Comparison of ENCODE assay signal across 1 cellular context in the genomic region with DNA sequence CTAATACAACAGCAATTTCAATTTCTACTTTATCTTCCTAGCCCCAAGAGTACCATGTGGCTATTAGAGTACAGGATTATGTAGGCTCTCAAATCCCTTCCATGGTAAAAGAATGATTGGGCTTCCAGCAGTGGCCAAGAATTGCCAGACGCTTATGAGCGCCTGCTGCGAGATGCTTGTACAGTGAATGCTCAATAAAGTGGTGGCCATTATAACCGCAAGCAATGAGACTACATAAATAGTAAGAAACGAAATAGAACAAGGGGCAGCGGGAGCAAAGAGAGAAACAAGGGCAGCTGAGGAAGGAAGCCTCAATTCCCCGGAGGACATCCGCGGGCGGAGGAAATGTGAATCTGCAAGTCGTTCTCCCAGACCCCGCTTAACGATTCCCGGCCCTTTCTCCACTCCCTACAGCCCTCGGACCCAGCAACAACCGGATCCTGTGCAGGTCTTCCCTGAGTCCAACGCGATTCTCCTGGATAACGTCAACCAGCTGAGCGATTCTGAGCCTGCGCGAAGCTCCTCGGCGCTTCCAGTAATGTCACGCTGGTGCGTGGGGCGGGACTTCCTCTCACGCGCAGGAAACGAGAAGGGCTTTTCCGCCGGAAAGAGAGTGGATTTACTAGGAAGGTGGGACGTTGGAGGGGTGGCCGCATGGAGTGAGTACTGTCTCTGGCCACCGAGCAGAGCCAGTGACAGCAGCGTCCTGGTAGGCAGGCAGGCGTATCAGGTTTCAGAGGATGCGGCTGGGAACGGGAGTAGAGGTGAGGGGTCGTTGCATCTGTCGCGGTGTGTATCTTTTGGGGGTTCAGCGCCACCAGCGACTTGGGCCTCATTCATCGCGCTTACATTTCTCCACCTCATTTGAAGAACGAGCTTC.
TF ChIP-seq lines count a peak whose summit lies in the region.

No MANE protein-coding gene starts in this region.

TF ChIP-seq in HepG2, 621 proteins besides CTCF, POLR2A, EP300 and RAD21 (continued from another document and continues in another):
- TF ChIP-seq TGIF2 (CRISPR knock-in tag; IDR thresholded peaks at IDR 0.05): 0 out of 2 replicates have a peak, but pooled peaks have one; percentile 55
- TF ChIP-seq NR2C2 (CRISPR knock-in tag; IDR thresholded peaks at IDR 0.05; ENCODE audit: borderline replicate concordance): peak; percentile 81
- TF ChIP-seq XBP1 (CRISPR knock-in tag; IDR thresholded peaks at IDR 0.05): peak; percentile 55; the same call in 1 of the 2 replicates
- 0 out of 2 replicates have a peak, but pooled peaks have one; percentile 73 for TF ChIP-seq ZNF761 (CRISPR knock-in tag; conservative IDR thresholded peaks at IDR 0.05)
- TF ChIP-seq SRSF4 (IDR thresholded peaks at IDR 0.05; ENCODE audit: low read depth, low read length, poor library complexity, severe bottlenecking): no peak
- peak; percentile 64; the same call in 1 of the 2 replicates for TF ChIP-seq ZNF572 (CRISPR knock-in tag; IDR thresholded peaks at IDR 0.05)
- TF ChIP-seq ZNF367 (CRISPR knock-in tag; IDR thresholded peaks at IDR 0.05; ENCODE audit: borderline replicate concordance): no peak
- peak; percentile 86; the same call in 1 of the 2 replicates for TF ChIP-seq ZFY (CRISPR knock-in tag; IDR thresholded peaks at IDR 0.05)
- TF ChIP-seq, protein P1, sequence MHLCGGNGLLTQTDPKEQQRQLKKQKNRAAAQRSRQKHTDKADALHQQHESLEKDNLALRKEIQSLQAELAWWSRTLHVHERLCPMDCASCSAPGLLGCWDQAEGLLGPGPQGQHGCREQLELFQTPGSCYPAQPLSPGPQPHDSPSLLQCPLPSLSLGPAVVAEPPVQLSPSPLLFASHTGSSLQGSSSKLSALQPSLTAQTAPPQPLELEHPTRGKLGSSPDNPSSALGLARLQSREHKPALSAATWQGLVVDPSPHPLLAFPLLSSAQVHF (CRISPR knock-in tag; IDR thresholded peaks at IDR 0.05): no peak
- TF ChIP-seq PCBP1 (IDR thresholded peaks at IDR 0.05; ENCODE audit: borderline replicate concordance, low read depth, low read length): 0 out of 2 replicates have a peak, but pooled peaks have one; percentile 48
- TF ChIP-seq, protein P2, sequence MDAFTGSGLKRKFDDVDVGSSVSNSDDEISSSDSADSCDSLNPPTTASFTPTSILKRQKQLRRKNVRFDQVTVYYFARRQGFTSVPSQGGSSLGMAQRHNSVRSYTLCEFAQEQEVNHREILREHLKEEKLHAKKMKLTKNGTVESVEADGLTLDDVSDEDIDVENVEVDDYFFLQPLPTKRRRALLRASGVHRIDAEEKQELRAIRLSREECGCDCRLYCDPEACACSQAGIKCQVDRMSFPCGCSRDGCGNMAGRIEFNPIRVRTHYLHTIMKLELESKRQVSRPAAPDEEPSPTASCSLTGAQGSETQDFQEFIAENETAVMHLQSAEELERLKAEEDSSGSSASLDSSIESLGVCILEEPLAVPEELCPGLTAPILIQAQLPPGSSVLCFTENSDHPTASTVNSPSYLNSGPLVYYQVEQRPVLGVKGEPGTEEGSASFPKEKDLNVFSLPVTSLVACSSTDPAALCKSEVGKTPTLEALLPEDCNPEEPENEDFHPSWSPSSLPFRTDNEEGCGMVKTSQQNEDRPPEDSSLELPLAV (CRISPR knock-in tag; conservative IDR thresholded peaks at IDR 0.05; ENCODE audit: low read depth): no peak
- no peak for TF ChIP-seq SMARCC2 (IDR thresholded peaks at IDR 0.05)
- no peak for TF ChIP-seq NPAS2 (CRISPR knock-in tag; IDR thresholded peaks at IDR 0.05; ENCODE audit: borderline replicate concordance)
- no peak for TF ChIP-seq SETDB1 (CRISPR knock-in tag; IDR thresholded peaks at IDR 0.05; ENCODE audit: borderline replicate concordance)
- TF ChIP-seq MYNN (CRISPR knock-in tag; IDR thresholded peaks at IDR 0.05; ENCODE audit: low read depth): 0 out of 2 replicates have a peak, but pooled peaks have one; percentile 39
- no peak for TF ChIP-seq NONO (IDR thresholded peaks at IDR 0.05)
- TF ChIP-seq NONO (CRISPR knock-in tag; conservative IDR thresholded peaks at IDR 0.05): peak; percentile 87
- TF ChIP-seq, protein P3, sequence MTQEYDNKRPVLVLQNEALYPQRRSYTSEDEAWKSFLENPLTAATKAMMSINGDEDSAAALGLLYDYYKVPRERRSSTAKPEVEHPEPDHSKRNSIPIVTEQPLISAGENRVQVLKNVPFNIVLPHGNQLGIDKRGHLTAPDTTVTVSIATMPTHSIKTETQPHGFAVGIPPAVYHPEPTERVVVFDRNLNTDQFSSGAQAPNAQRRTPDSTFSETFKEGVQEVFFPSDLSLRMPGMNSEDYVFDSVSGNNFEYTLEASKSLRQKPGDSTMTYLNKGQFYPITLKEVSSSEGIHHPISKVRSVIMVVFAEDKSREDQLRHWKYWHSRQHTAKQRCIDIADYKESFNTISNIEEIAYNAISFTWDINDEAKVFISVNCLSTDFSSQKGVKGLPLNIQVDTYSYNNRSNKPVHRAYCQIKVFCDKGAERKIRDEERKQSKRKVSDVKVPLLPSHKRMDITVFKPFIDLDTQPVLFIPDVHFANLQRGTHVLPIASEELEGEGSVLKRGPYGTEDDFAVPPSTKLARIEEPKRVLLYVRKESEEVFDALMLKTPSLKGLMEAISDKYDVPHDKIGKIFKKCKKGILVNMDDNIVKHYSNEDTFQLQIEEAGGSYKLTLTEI (CRISPR knock-in tag; conservative IDR thresholded peaks at IDR 0.05): no peak
- TF ChIP-seq, protein P4, sequence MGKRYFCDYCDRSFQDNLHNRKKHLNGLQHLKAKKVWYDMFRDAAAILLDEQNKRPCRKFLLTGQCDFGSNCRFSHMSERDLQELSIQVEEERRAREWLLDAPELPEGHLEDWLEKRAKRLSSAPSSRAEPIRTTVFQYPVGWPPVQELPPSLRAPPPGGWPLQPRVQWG (CRISPR knock-in tag; IDR thresholded peaks at IDR 0.05; ENCODE audit: borderline replicate concordance, low read depth): no peak
- peak; percentile 91 for TF ChIP-seq MYC (CRISPR knock-in tag; IDR thresholded peaks at IDR 0.05; ENCODE audit: borderline replicate concordance)
- TF ChIP-seq, protein P5, sequence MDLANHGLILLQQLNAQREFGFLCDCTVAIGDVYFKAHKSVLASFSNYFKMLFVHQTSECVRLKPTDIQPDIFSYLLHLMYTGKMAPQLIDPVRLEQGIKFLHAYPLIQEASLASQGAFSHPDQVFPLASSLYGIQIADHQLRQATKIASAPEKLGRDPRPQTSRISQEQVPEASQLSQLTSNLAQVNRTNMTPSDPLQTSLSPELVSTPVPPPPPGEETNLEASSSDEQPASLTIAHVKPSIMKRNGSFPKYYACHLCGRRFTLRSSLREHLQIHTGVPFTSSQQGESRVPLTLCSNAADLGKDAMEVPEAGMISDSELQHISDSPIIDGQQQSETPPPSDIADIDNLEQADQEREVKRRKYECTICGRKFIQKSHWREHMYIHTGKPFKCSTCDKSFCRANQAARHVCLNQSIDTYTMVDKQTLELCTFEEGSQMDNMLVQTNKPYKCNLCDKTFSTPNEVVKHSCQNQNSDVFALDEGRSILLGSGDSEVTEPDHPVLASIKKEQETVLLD (CRISPR knock-in tag; IDR thresholded peaks at IDR 0.05; ENCODE audit: low read depth): no peak
- TF ChIP-seq KDM2A (CRISPR knock-in tag; IDR thresholded peaks at IDR 0.05; ENCODE audit: borderline replicate concordance, low read depth): peak; percentile 80; the same call in 1 of the 2 replicates
- TF ChIP-seq CC2D1A (CRISPR knock-in tag; IDR thresholded peaks at IDR 0.05): no peak
- 0 out of 2 replicates have a peak, but pooled peaks have one; percentile 18 for TF ChIP-seq ZNF670 (CRISPR knock-in tag; IDR thresholded peaks at IDR 0.05; ENCODE audit: borderline replicate concordance)
- TF ChIP-seq, protein P6, sequence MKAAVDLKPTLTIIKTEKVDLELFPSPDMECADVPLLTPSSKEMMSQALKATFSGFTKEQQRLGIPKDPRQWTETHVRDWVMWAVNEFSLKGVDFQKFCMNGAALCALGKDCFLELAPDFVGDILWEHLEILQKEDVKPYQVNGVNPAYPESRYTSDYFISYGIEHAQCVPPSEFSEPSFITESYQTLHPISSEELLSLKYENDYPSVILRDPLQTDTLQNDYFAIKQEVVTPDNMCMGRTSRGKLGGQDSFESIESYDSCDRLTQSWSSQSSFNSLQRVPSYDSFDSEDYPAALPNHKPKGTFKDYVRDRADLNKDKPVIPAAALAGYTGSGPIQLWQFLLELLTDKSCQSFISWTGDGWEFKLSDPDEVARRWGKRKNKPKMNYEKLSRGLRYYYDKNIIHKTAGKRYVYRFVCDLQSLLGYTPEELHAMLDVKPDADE (CRISPR knock-in tag; IDR thresholded peaks at IDR 0.05): no peak; the same call in 1 of the 2 replicates
- TF ChIP-seq KMT2B (CRISPR knock-in tag; IDR thresholded peaks at IDR 0.05): peak; percentile 73
- TF ChIP-seq ZBTB1 (CRISPR knock-in tag; IDR thresholded peaks at IDR 0.05; ENCODE audit: borderline replicate concordance): no peak
- peak; percentile 59; the same call in 1 of the 2 replicates for TF ChIP-seq ZNF430 (CRISPR knock-in tag; IDR thresholded peaks at IDR 0.05)
- TF ChIP-seq ZNF563 (CRISPR knock-in tag; IDR thresholded peaks at IDR 0.05): peak; percentile 55; the same call in 1 of the 2 replicates
- peak; percentile 42; the same call in 1 of the 2 replicates for TF ChIP-seq KDM3A (CRISPR knock-in tag; IDR thresholded peaks at IDR 0.05; ENCODE audit: low read depth)
- no peak for TF ChIP-seq ISX (CRISPR knock-in tag; conservative IDR thresholded peaks at IDR 0.05)
- no peak for TF ChIP-seq KLF13 (CRISPR knock-in tag; IDR thresholded peaks at IDR 0.05)
- no peak for TF ChIP-seq ZIK1 (CRISPR knock-in tag; IDR thresholded peaks at IDR 0.05; ENCODE audit: borderline replicate concordance, low read depth)
- no peak for TF ChIP-seq NFATC3 (CRISPR knock-in tag; IDR thresholded peaks at IDR 0.05)
- TF ChIP-seq SALL1 (CRISPR knock-in tag; IDR thresholded peaks at IDR 0.05): peak; percentile 86
- 0 out of 2 replicates have a peak, but pooled peaks have one; percentile 10 for TF ChIP-seq HNF4A (CRISPR knock-in tag; IDR thresholded peaks at IDR 0.05)
- peak; percentile 81 for TF ChIP-seq NFKB2 (CRISPR knock-in tag; IDR thresholded peaks at IDR 0.05; ENCODE audit: borderline replicate concordance)
- TF ChIP-seq ZNF749 (CRISPR knock-in tag; IDR thresholded peaks at IDR 0.05; ENCODE audit: borderline replicate concordance): 0 out of 2 replicates have a peak, but pooled peaks have one; percentile 35
- TF ChIP-seq SMARCE1 (IDR thresholded peaks at IDR 0.05; ENCODE audit: borderline replicate concordance): no peak
- no peak for TF ChIP-seq ZNF17 (CRISPR knock-in tag; IDR thresholded peaks at IDR 0.05)
- TF ChIP-seq TAF1 (CRISPR knock-in tag; IDR thresholded peaks at IDR 0.05): peak; percentile 89
- TF ChIP-seq ZMAT3 (CRISPR knock-in tag; conservative IDR thresholded peaks at IDR 0.05): peak; percentile 94
- TF ChIP-seq FOSL1 (CRISPR knock-in tag; IDR thresholded peaks at IDR 0.05; ENCODE audit: borderline replicate concordance): no peak
- no peak for TF ChIP-seq YY1 (IDR thresholded peaks at IDR 0.05; ENCODE audit: insufficient read depth, insufficient replicate concordance, low read depth, low read length)
- TF ChIP-seq ZNF383 (CRISPR knock-in tag; IDR thresholded peaks at IDR 0.05; ENCODE audit: borderline replicate concordance): peak; percentile 66; the same call in 1 of the 2 replicates
- TF ChIP-seq ZSCAN25 (CRISPR knock-in tag; IDR thresholded peaks at IDR 0.05): no peak
- TF ChIP-seq, protein P7, sequence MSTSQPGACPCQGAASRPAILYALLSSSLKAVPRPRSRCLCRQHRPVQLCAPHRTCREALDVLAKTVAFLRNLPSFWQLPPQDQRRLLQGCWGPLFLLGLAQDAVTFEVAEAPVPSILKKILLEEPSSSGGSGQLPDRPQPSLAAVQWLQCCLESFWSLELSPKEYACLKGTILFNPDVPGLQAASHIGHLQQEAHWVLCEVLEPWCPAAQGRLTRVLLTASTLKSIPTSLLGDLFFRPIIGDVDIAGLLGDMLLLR (CRISPR knock-in tag; IDR thresholded peaks at IDR 0.05): peak; percentile 67
- TF ChIP-seq ZSCAN22 (CRISPR knock-in tag; IDR thresholded peaks at IDR 0.05): no peak
- TF ChIP-seq SKI (IDR thresholded peaks at IDR 0.05; ENCODE audit: partially characterized antibody): peak; percentile 14
